ENCODE assay signal across 24 cellular contexts in the genomic region with DNA sequence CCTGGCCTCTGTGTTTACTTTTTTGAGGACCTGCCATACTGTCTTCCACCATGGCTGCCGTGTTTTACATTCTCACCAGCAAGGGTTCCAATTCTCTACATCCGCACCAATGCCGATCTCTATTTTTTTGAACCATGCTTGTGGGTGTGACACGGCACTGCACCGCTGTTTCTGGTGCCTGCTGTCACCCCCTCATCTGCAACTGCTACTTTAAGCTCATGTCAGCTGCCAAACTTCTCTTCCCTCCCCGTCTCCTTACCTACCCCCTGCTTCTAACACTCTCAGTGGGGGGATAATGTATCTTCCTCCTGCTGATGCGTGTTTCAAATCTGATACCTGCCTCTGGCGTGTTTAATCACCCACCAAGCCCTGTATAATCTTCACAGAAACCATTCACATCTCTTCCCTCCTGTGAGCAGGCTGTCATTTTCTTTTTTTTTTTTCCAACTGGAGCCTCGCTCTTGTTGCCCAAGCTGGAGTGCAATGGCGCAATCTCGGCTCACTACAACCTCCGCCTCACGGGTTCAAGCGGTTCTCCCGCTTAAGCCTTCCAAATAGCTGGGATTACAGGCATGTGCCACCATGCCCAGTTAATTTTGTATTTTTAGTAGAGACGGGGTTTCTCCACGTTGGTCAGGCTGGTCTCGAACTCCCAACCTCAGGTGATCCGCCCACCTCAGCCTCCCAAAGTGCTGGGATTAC. TPM values are rescaled to one million over a fixed set of nuclear protein-coding genes. Genes with fewer than 3 reads are reported as not detected.
DNase-seq lines count a peak whose midpoint lies in the region; TF ChIP-seq lines count a peak whose summit lies in the region.
"Had no signal": no experiment of that assay in that cellular context is flagged by ENCODE, and none has a peak within 500 bp of the region (broad histone marks: within the 10 kb centered on the region; RNA-seq: fewer than 3 reads in every experiment).

No MANE protein-coding gene starts in this region.

- 92 to 94% methylated on average over 19 of the region's 19 CpGs for WGBS in sigmoid colon, 2 donors
- WGBS in tibial nerve, 2 donors: 92 to 93% methylated on average over 19 of the region's 19 CpGs

- H3K27me3 ChIP-seq in layer of hippocampus (ENCODE audit: control insufficient read depth, insufficient read depth, low read length) (no peaks in the 10 kb centered on the region), sigmoid colon (no peaks in the 10 kb centered on the region), tibial nerve (no peaks in the 10 kb centered on the region)
- H3K27me3 ChIP-seq: BLaER1, body of pancreas had no signal

- H3K4me1 ChIP-seq in HEK293 (ENCODE audit: control insufficient read depth, insufficient read depth, low read length) (peaks cover 6% of the 10 kb centered on the region; the same call in 1 of the 2 replicates), sigmoid colon (peaks cover 0 to 56% (median 37%) of the 10 kb centered on the region in 4 donors), tibial nerve (peaks cover 0 to 35% (median 13%) of the 10 kb centered on the region in 4 donors)

- CTCF ChIA-PET in HEK293 (lab: Yijun Ruan, JAX): interaction anchor here (1.3 to 2.2 kb wide), 2 partner anchors 8 to 13 kb away, joined by 3 to 11 read pairs; no protein-coding TSS in a partner anchor

- POLR2A ChIA-PET in HEK293 (lab: Yijun Ruan, JAX): no interaction called here

- in situ Hi-C loops in GM13977 (cut with MboI; ENCODE audit: low pct_unique_long_range_greater_than_20kb, low sequenced_read_pairs, unreplicated experiment): no loop called here

- no peak for TF ChIP-seq POLR2A in sigmoid colon (IDR thresholded peaks at IDR 0.05)
- no peak for TF ChIP-seq POLR2A in tibial nerve (IDR thresholded peaks at IDR 0.05)

- no peak overlapping the region for H3K4me3 ChIP-seq in HEK293 (ENCODE audit: low read depth, low read length)
- no peak overlapping the region for H3K4me3 ChIP-seq in sigmoid colon
- no peak overlapping the region for H3K4me3 ChIP-seq in tibial nerve
- H3K4me3 ChIP-seq: BLaER1, body of pancreas had no signal

- H3K27ac ChIP-seq in HEK293 (ENCODE audit: extremely low read depth, low read depth, low read length): no peak overlapping the region
- H3K27ac ChIP-seq in angular gyrus (ENCODE audit: low read depth, low read length): peak overlapping the region; percentile 84
- H3K27ac ChIP-seq in layer of hippocampus (ENCODE audit: low read depth, low read length): peak overlapping the region; percentile 81
- H3K27ac ChIP-seq in sigmoid colon: peak overlapping the region in 3 of 4 donors; percentile 78 to 88 (median 81)
- no peak overlapping the region for H3K27ac ChIP-seq in tibial nerve
- H3K27ac ChIP-seq: BLaER1, body of pancreas, HL-60 had no signal

- intact Hi-C loops in sigmoid colon (cut with DNase I): loop anchor here (5.0 kb wide), 3 partner anchors 141 to 511 kb away; partner anchors contain the start of gene PEX26

- TF ChIP-seq CTCF in HEK293 (tag by site-specific recombination; IDR thresholded peaks at IDR 0.05) (no peak), sigmoid colon (IDR thresholded peaks at IDR 0.05) (no peak), tibial nerve (IDR thresholded peaks at IDR 0.05) (no peak), GM13977 (IDR thresholded peaks at IDR 0.05; ENCODE audit: extremely low read depth, insufficient read depth, missing control alignments) (no peak)

- no peaks in the 10 kb centered on the region for H3K9me3 ChIP-seq in HEK293 (ENCODE audit: control insufficient read depth, insufficient read depth, low read depth, low read length)
- H3K9me3 ChIP-seq in sigmoid colon: no peaks in the 10 kb centered on the region
- no peaks in the 10 kb centered on the region for H3K9me3 ChIP-seq in tibial nerve
- H3K9me3 ChIP-seq: BLaER1, body of pancreas had no signal

- no peak for DNase-seq in sigmoid colon
- DNase-seq in NCI-H2227 treated with DMSO at 0.1 percent for 48 hours (lab: John Stamatoyannopoulos, UW): no peak
- DNase-seq in tibial nerve (ENCODE audit: low spot score in 2 of 2): no peak
- DNase-seq in GM13977 (ENCODE audit: low spot score): no peak
- DNase-seq: activated CD8-positive, alpha-beta memory T cell treated with anti-CD3 and anti-CD28 coated beads, Interleukin-2, amount 50 U/mL, for 48 hours; activated CD8-positive, alpha-beta T cell treated with anti-CD3 and anti-CD28 coated beads for 36 hours; activated naive CD4-positive, alpha-beta T cell treated with Interleukin-2 at 50 U/mL for 16 hours; body of pancreas; DMS153; effector CD4-positive, alpha-beta T cell; naive thymus-derived CD4-positive, alpha-beta T cell; NCI-H1417; NCI-H2029 treated with DMSO at 0.1 percent for 48 hours; NCI-H226; NCI-H69; SHP77 treated with DMSO at 0.1 percent for 48 hours; stimulated activated CD4-positive, alpha-beta T cell treated with anti-CD3 and anti-CD28 coated beads, Interleukin-2, amount 100 ng/mL, for 24 hours had no signal

- no peak for TF ChIP-seq EP300 in sigmoid colon (IDR thresholded peaks at IDR 0.05)
- no peak for TF ChIP-seq EP300 in tibial nerve (IDR thresholded peaks at IDR 0.05)

- H3K36me3 ChIP-seq in HEK293 (ENCODE audit: control insufficient read depth in 2 of 2, insufficient read depth in 1 of 2, low read length in 2 of 2): no peaks in the 10 kb centered on the region
- no peaks in the 10 kb centered on the region for H3K36me3 ChIP-seq in sigmoid colon
- no peaks in the 10 kb centered on the region for H3K36me3 ChIP-seq in tibial nerve
- H3K36me3 ChIP-seq: BLaER1 had no signal

TF ChIP-seq in HEK293, 187 proteins besides CTCF, POLR2A, EP300 and RAD21:
- 0 out of 2 replicates have a peak, but pooled peaks have one; percentile 34 for TF ChIP-seq ZIC2 (tag by site-specific recombination; IDR thresholded peaks at IDR 0.05)
- TF ChIP-seq ZNF341 (tag by site-specific recombination; IDR thresholded peaks at IDR 0.05; ENCODE audit: low read depth): peak; percentile 40; the same call in 1 of the 2 replicates
- 0 out of 2 replicates have a peak, but pooled peaks have one; percentile 14 for TF ChIP-seq ZFHX2 (tag by site-specific recombination; conservative IDR thresholded peaks at IDR 0.05)
- TF ChIP-seq ZNF585B (tag by site-specific recombination; IDR thresholded peaks at IDR 0.05): no peak
- TF ChIP-seq ZNF830 (tag by site-specific recombination; IDR thresholded peaks at IDR 0.05; ENCODE audit: low read depth): no peak
- TF ChIP-seq, protein P1, sequence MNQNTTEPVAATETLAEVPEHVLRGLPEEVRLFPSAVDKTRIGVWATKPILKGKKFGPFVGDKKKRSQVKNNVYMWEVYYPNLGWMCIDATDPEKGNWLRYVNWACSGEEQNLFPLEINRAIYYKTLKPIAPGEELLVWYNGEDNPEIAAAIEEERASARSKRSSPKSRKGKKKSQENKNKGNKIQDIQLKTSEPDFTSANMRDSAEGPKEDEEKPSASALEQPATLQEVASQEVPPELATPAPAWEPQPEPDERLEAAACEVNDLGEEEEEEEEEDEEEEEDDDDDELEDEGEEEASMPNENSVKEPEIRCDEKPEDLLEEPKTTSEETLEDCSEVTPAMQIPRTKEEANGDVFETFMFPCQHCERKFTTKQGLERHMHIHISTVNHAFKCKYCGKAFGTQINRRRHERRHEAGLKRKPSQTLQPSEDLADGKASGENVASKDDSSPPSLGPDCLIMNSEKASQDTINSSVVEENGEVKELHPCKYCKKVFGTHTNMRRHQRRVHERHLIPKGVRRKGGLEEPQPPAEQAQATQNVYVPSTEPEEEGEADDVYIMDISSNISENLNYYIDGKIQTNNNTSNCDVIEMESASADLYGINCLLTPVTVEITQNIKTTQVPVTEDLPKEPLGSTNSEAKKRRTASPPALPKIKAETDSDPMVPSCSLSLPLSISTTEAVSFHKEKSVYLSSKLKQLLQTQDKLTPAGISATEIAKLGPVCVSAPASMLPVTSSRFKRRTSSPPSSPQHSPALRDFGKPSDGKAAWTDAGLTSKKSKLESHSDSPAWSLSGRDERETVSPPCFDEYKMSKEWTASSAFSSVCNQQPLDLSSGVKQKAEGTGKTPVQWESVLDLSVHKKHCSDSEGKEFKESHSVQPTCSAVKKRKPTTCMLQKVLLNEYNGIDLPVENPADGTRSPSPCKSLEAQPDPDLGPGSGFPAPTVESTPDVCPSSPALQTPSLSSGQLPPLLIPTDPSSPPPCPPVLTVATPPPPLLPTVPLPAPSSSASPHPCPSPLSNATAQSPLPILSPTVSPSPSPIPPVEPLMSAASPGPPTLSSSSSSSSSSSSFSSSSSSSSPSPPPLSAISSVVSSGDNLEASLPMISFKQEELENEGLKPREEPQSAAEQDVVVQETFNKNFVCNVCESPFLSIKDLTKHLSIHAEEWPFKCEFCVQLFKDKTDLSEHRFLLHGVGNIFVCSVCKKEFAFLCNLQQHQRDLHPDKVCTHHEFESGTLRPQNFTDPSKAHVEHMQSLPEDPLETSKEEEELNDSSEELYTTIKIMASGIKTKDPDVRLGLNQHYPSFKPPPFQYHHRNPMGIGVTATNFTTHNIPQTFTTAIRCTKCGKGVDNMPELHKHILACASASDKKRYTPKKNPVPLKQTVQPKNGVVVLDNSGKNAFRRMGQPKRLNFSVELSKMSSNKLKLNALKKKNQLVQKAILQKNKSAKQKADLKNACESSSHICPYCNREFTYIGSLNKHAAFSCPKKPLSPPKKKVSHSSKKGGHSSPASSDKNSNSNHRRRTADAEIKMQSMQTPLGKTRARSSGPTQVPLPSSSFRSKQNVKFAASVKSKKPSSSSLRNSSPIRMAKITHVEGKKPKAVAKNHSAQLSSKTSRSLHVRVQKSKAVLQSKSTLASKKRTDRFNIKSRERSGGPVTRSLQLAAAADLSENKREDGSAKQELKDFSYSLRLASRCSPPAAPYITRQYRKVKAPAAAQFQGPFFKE (tag by site-specific recombination; IDR thresholded peaks at IDR 0.05; ENCODE audit: borderline replicate concordance): no peak
- no peak for TF ChIP-seq HOXD13 (CRISPR knock-in tag; IDR thresholded peaks at IDR 0.05; ENCODE audit: borderline replicate concordance)
- TF ChIP-seq ZNF155 (tag by site-specific recombination; IDR thresholded peaks at IDR 0.05): no peak
TF ChIP-seq in HEK293: peak in this region for 3.

RNA-seq across cellular contexts. Expression of gene SLC25A18, which starts 2.8 kb away (rescaled TPM):
- total RNA-seq in sigmoid colon: 1 to 10 TPM; 3.9 to 9.1 (median 6.4) TPM
- polyA plus RNA-seq in sigmoid colon: 1 to 10 TPM in 1 of 3 donors, under 1 TPM in 1, not detected in 1; 0.99 to 1.2 TPM
- 1 to 10 TPM; 2.2 to 5.9 (median 4.8) TPM for total RNA-seq in tibial nerve
- total RNA-seq: activated CD8-positive, alpha-beta T cell treated with anti-CD3 and anti-CD28 coated beads for 36 hours; activated T-helper 1 cell treated with anti-CD3 and anti-CD28 coated beads, Interleukin-12 subunit alpha, Interleukin-12 subunit beta, Interleukin-2, Interleukin-4 antibody, amounts not matched to agents 30 ng/mL and 10 ng/mL and 1 ng/mL, durations not matched to agents 14 hours and 24 hours and 36 hours; naive thymus-derived CD4-positive, alpha-beta T cell; osteoblast had no signal

Comparison
In these comparisons a context has a peak if more than half of its experiments do, and no peak if none do; other contexts are left out.
1. H3K27ac ChIP-seq: peak in angular gyrus (single experiment), layer of hippocampus (single experiment) and sigmoid colon (3 of 4); none in HEK293 (single experiment) and tibial nerve (0 of 4).